In genomic region chr16:89646906-89647305, GRCh38 we compare ENCODE assay signal across 24 cellular contexts. TPM values are rescaled to one million over a fixed set of nuclear protein-coding genes. Genes with fewer than 3 reads are reported as not detected.
"Had no signal": no experiment of that assay in that cellular context is flagged by ENCODE, and none has a peak within 500 bp of the region (broad histone marks: within the 10 kb centered on the region; RNA-seq: fewer than 3 reads in every experiment).

No MANE protein-coding gene starts in this region.

- H3K27ac ChIP-seq: brain microvascular endothelial cell, KMS-11, SK-N-MC, WERI-Rb-1 had no signal

- H3K9ac ChIP-seq: KMS-11 had no signal

- H3K4me2 ChIP-seq: KMS-11 had no signal

- H3K36me3 ChIP-seq: WERI-Rb-1 had no signal

- DNase-seq: activated CD4-positive, alpha-beta memory T cell treated with anti-CD3 and anti-CD28 coated beads, Interleukin-2, amount 10 ng/mL, durations not matched to agents 7 days and 5 days; activated CD4-positive, alpha-beta T cell treated with anti-CD3 and anti-CD28 coated beads for 36 hours; activated CD4-positive, alpha-beta T cell treated with anti-CD3 and anti-CD28 coated beads, Interleukin-2, amount 50 U/mL, for 1 hour; activated CD8-positive, alpha-beta memory T cell treated with anti-CD3 and anti-CD28 coated beads, Interleukin-2, amount 50 U/mL, for 4 hours; activated gamma-delta T cell treated with Interleukin-2 at 50 U/mL for 16 hours; activated naive CD4-positive, alpha-beta T cell treated with anti-CD3 and anti-CD28 coated beads, Interleukin-2, amount 10 ng/mL, durations not matched to agents 7 days and 5 days; activated naive CD8-positive, alpha-beta T cell treated with anti-CD3 and anti-CD28 coated beads for 36 hours; activated T-cell treated with anti-CD3 and anti-CD28 coated beads, Interleukin-2, amount 50 U/mL, for 72 hours; brain microvascular endothelial cell; MG63; NCI-H1105; NCI-H1436; NCI-H1694 treated with DMSO at 0.1 percent for 48 hours; NCI-H2029 treated with DMSO at 0.1 percent for 48 hours; NCI-H345; NCI-H510A treated with DMSO at 0.1 percent for 48 hours; NCI-H69; T-cell; T-helper 2 cell; WERI-Rb-1 had no signal

- H3K27me3 ChIP-seq: brain microvascular endothelial cell, MG63 had no signal

- H3K9me3 ChIP-seq: MG63 had no signal

- H3K4me3 ChIP-seq: MG63, SK-N-MC had no signal

- ATAC-seq: activated CD4-positive, alpha-beta T cell treated with anti-CD3 and anti-CD28 coated beads for 36 hours; activated T-cell treated with anti-CD3 and anti-CD28 coated beads, Interleukin-2, amount 50 U/mL, for 72 hours; T-cell had no signal

RNA-seq across cellular contexts. Expression of gene DPEP1, which starts 33.5 kb away (rescaled TPM):
- total RNA-seq: activated CD4-positive, alpha-beta memory T cell treated with anti-CD3 and anti-CD28 coated beads, Interleukin-2, amount 10 ng/mL, durations not matched to agents 7 days and 5 days; activated CD4-positive, alpha-beta T cell treated with anti-CD3 and anti-CD28 coated beads for 36 hours; activated T-cell treated with anti-CD3 and anti-CD28 coated beads, Interleukin-2, amount 50 U/mL, for 72 hours; activated T-helper 2 cell treated with anti-CD3 and anti-CD28 coated beads, Interferon-gamma antibody, Interleukin-2, Interleukin-4, amounts not matched to agents 10 μg/mL and 5 μg/mL and 100 μg/mL, durations not matched to agents 14 hours and 24 hours and 36 hours had no signal
- polyA plus RNA-seq: IgD-negative memory B cell had no signal
